ENCODE assay signal across 1 cellular context in the genomic region with DNA sequence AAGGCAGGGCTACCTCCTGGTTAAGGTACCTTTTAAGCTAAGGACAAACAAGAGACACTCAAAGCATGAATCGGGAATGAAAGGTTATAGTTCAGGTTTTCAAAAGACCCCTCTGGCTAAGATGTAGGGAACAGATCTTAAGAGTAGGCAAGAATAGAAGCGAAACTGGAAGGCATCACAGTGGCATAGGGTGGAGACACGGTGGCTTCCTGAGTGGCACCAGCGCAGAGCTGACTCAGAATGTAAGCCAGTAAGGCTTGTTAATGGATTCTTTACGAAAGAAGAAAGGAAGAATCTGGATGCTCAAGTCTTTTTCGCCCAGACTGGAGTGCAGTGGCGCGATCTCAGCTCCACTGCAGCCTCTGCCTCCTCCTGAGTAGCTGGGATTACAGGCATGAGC.
TF ChIP-seq lines count a peak whose summit lies in the region.

No MANE protein-coding gene starts in this region.

TF ChIP-seq in GM12878, 131 proteins besides CTCF, POLR2A, EP300 and RAD21 (continued from another document):
- TF ChIP-seq, protein P1, sequence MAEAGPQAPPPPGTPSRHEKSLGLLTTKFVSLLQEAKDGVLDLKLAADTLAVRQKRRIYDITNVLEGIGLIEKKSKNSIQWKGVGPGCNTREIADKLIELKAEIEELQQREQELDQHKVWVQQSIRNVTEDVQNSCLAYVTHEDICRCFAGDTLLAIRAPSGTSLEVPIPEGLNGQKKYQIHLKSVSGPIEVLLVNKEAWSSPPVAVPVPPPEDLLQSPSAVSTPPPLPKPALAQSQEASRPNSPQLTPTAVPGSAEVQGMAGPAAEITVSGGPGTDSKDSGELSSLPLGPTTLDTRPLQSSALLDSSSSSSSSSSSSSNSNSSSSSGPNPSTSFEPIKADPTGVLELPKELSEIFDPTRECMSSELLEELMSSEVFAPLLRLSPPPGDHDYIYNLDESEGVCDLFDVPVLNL (IDR thresholded peaks at IDR 0.05; ENCODE audit: low read depth, low read length): no peak
- no peak for TF ChIP-seq CEBPB (IDR thresholded peaks at IDR 0.05; ENCODE audit: borderline replicate concordance in 1 of 2, low read depth in 2 of 2, low read length in 2 of 2)
TF ChIP-seq in GM12878: peak in this region for 0.
